In genomic region chr12:104137175-104137901, GRCh38 we compare ENCODE assay signal across 1 cellular context.
A peak's percentile ranks its signal among the peaks of the same experiment; 100 is the strongest.
TF ChIP-seq lines count a peak whose summit lies in the region.

No MANE protein-coding gene starts in this region.

TF ChIP-seq in K562, 482 proteins besides CTCF, POLR2A, EP300 and RAD21 (continued from another document):
- no peak for TF ChIP-seq NCOA1 (IDR thresholded peaks at IDR 0.05; ENCODE audit: low read depth)
- TF ChIP-seq ARID4B (CRISPR knock-in tag; IDR thresholded peaks at IDR 0.05) = no peak
- no peak for TF ChIP-seq NR3C1 (CRISPR knock-in tag; IDR thresholded peaks at IDR 0.05)
- no peak for TF ChIP-seq HNRNPK (IDR thresholded peaks at IDR 0.05; ENCODE audit: low read depth, low read length, poor library complexity, severe bottlenecking)
- peak; percentile 33 for TF ChIP-seq PRDM10 (IDR thresholded peaks at IDR 0.05; ENCODE audit: partially characterized antibody)
- TF ChIP-seq ZNF407 (IDR thresholded peaks at IDR 0.05; ENCODE audit: low read depth) = no peak
